In the genomic region with DNA sequence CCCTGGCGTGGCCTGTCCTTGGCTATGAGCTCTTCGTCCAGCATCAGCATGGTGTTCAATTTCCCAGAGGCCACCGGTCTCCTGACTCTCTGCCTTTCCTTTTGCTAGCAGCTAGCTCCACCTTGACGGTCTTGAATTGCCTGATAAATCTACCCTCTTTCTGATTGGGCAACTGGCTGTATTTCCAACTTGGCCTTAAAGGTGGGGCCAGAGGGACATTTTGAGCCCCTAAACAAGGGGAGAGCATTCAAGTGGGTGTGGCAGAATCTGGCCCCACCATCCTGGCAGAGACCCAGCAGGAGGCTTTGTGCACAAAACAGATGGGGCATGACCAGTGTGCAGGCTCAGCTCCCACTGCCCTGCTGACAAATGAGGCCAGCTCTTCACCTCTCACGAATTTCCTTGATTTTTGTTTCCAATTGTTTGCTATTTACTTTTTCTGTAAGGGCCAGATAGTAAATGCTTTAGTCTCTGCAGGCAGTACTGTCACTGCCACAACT, we compare ENCODE assay signal across 30 cellular contexts.
DNase-seq lines count a peak whose midpoint lies in the region; ATAC-seq, FAIRE-seq and TF ChIP-seq lines count a peak whose summit lies in the region.
"Had no signal": no experiment of that assay in that cellular context is flagged by ENCODE, and none has a peak within 500 bp of the region (broad histone marks: within the 10 kb centered on the region; RNA-seq: fewer than 3 reads in every experiment).

No MANE protein-coding gene starts in this region.

- no peaks in the 10 kb centered on the region for H3K9me3 ChIP-seq in H1 (ENCODE audit: insufficient read depth in 2 of 2, low read depth in 1 of 2, low read length in 1 of 2)
- H3K9me3 ChIP-seq in left lung = no peaks in the 10 kb centered on the region
- H3K9me3 ChIP-seq: HAP-1, right lobe of liver, thyroid gland had no signal

- peaks cover 20% of the 10 kb centered on the region for H3K9me3 Mint-ChIP-seq in osteocyte (ENCODE audit: unreplicated experiment)
- H3K9me3 Mint-ChIP-seq: activated naive CD4-positive, alpha-beta T cell treated with anti-CD3 and anti-CD28 coated beads, Interleukin-2, amount 50 U/mL, for 24 hours; brain; CD8-positive, alpha-beta memory T cell had no signal

- H3K4me3 ChIP-seq in H7 (ENCODE audit: insufficient read depth, low read depth, low read length) = no peak overlapping the region
- H3K4me3 ChIP-seq in H1 (ENCODE audit: extremely low read depth in 1 of 4, insufficient read depth in 2 of 4, low read depth in 3 of 4, low read length in 4 of 4) = no peak overlapping the region
- no peak overlapping the region for H3K4me3 ChIP-seq in left lung
- H3K4me3 ChIP-seq: HAP-1, right lobe of liver, thyroid gland had no signal

- H4K20me1 ChIP-seq in H1 (replicated peaks in 1 of 2; ENCODE audit: control insufficient read depth in 1 of 2, insufficient read depth in 2 of 2, low read length in 2 of 2) = no peaks in the 10 kb centered on the region

- H3K23ac ChIP-seq in H1 (ENCODE audit: insufficient read length) = no peak overlapping the region

- no peak overlapping the region for H4K8ac ChIP-seq in H1 (ENCODE audit: extremely low read depth, insufficient read depth, low read length)

- no peak overlapping the region for H3K18ac ChIP-seq in H1 (ENCODE audit: extremely low read depth, low read length)

- H2BK5ac ChIP-seq in H1 (ENCODE audit: low read depth, low read length) = no peak overlapping the region

- no peak for TF ChIP-seq RAD21 in H1 (IDR thresholded peaks at IDR 0.05 in 1 of 2, conservative IDR thresholded peaks at IDR 0.05 in 1 of 2; ENCODE audit: low read depth in 2 of 2, low read length in 2 of 2)

- no peaks in the 10 kb centered on the region for H3K79me2 ChIP-seq in H1 (ENCODE audit: control insufficient read depth in 1 of 2, insufficient read depth in 2 of 2, low read length in 2 of 2)

- H2BK15ac ChIP-seq in H1 (ENCODE audit: low read length) = no peak overlapping the region

- H2BK12ac ChIP-seq in H1 (ENCODE audit: low read depth, low read length) = no peak overlapping the region

- H4K5ac ChIP-seq in H1 (ENCODE audit: insufficient read length, low read depth, low read length) = no peak overlapping the region

- FAIRE-seq in H1 (lab: Jason Lieb, UNC) = no peak
- FAIRE-seq: frontal cortex, GM12892 had no signal

- WGBS in H1 (ENCODE audit: extremely low coverage in 1 of 2, insufficient coverage in 1 of 2, insufficient read length in 1 of 2, insufficient replicate concordance in 2 of 2, low coverage in 1 of 2, low lambda C conversion rate in 2 of 2, missing lambda C conversion rate in 1 of 2), 2 experiments = 69% methylated on average over 5 of the region's 5 CpGs; no CpG with 5 or more reads in 1 of the 2 experiments

- CTCF ChIA-PET in H1 (lab: Charles Lee; ENCODE audit: partially characterized antibody) = interaction anchor here (1.0 to 1.6 kb wide), 4 partner anchors 9 to 151 kb away, joined by 3 to 4 read pairs (median 4); no protein-coding TSS in a partner anchor

- intact Hi-C loops in left lung (cut with DNase I) = no loop called here

- H3K36me3 ChIP-seq in H7 (replicated peaks; ENCODE audit: control insufficient read depth, insufficient read depth, low read length) (no peaks in the 10 kb centered on the region), H1 (ENCODE audit: control insufficient read depth in 2 of 4, insufficient read depth in 4 of 4, low read length in 3 of 4) (no peaks in the 10 kb centered on the region), left lung (no peaks in the 10 kb centered on the region)
- H3K36me3 ChIP-seq: HAP-1, right lobe of liver, thyroid gland had no signal

- TF ChIP-seq CTCF in H1 (IDR thresholded peaks at IDR 0.05; ENCODE audit: control extremely low read depth in 1 of 3, insufficient read depth in 1 of 3, low read depth in 1 of 3, low read length in 3 of 3) = no peak
- no peak for TF ChIP-seq CTCF in osteocyte (IDR thresholded peaks at IDR 0.05)
- no peak for TF ChIP-seq CTCF in left lung (IDR thresholded peaks at IDR 0.05)

- H3K4me1 ChIP-seq in H1 (replicated peaks in 1 of 4; ENCODE audit: control insufficient read depth in 3 of 4, insufficient read depth in 4 of 4, low read length in 3 of 4) = peaks cover 0 to 4% (median 0%) of the 10 kb centered on the region in 4 experiments; a peak in 1 of 7 replicates
- no peaks in the 10 kb centered on the region for H3K4me1 ChIP-seq in left lung
- H3K4me1 ChIP-seq: HAP-1, right lobe of liver, thyroid gland had no signal

- H2AFZ ChIP-seq in H1 (ENCODE audit: low read length) = no peak overlapping the region

- TF ChIP-seq EP300 in H1 (IDR thresholded peaks at IDR 0.05; ENCODE audit: borderline replicate concordance in 1 of 2, low read depth in 2 of 2, low read length in 2 of 2) = no peak

- no peak overlapping the region for H3K4me3 Mint-ChIP-seq in osteocyte (ENCODE audit: unreplicated experiment)
- H3K4me3 Mint-ChIP-seq: activated naive CD4-positive, alpha-beta T cell treated with anti-CD3 and anti-CD28 coated beads, Interleukin-2, amount 50 U/mL, for 24 hours; brain; CD8-positive, alpha-beta memory T cell; memory B cell had no signal

- no peak overlapping the region for H3K14ac ChIP-seq in H1 (ENCODE audit: insufficient read length)

- H4K91ac ChIP-seq in H1 (replicated peaks; ENCODE audit: insufficient read length, low read length) = peak overlapping the region; percentile 5

- H3K79me1 ChIP-seq in H1 (ENCODE audit: low read depth, low read length) = no peaks in the 10 kb centered on the region

- no peaks in the 10 kb centered on the region for H3K23me2 ChIP-seq in H1 (ENCODE audit: low read depth, low read length)

- no peak overlapping the region for H3K56ac ChIP-seq in H1 (replicated peaks; ENCODE audit: insufficient read length, low read depth, low read length)

- H3K27me3 ChIP-seq in H7 (ENCODE audit: control insufficient read depth, insufficient read depth, low read length) (no peaks in the 10 kb centered on the region; the same call in 1 of the 2 replicates), H1 (replicated peaks in 1 of 4; ENCODE audit: control insufficient read depth in 3 of 4, extremely low read depth in 1 of 4, insufficient read depth in 3 of 4, low read length in 3 of 4) (no peaks in the 10 kb centered on the region), left lung (peaks cover 0 to 42% of the 10 kb centered on the region in 2 donors)
- H3K27me3 ChIP-seq: right lobe of liver, thyroid gland had no signal

- peak; percentile 4 for DNase-seq in D341Med (ENCODE audit: low spot score)
- DNase-seq in H7 = peak; percentile 11
- DNase-seq in H1 (ENCODE audit: low read depth in 1 of 2, low spot score in 2 of 2) = peak in 1 of 2 experiments; percentile 22
- peak; percentile 25 for DNase-seq in osteocyte (ENCODE audit: extremely low spot score, unreplicated experiment)
- no peak for DNase-seq in SKM-1 (lab: John Stamatoyannopoulos, UW; ENCODE audit: unreplicated experiment)
- no peak for DNase-seq in left lung
- DNase-seq: ACHN; activated CD4-positive, alpha-beta T cell treated with anti-CD3 and anti-CD28 coated beads, Interleukin-2, amount 50 U/mL, for 1 hour; activated CD4-positive, CD25-positive, alpha-beta regulatory T cell; amniotic stem cell; CD8-positive, alpha-beta memory T cell; cerebellar nuclear complex; IMR-90; left cardiac atrium; MV-4-11; NCI-H146; NCI-H510A; RPMI8226; stimulated activated CD4-positive, alpha-beta T cell treated with anti-CD3 and anti-CD28 coated beads, Interleukin-12 subunit alpha, Interleukin-12 subunit beta, amount 100 ng/mL, for 4 hours; stimulated activated CD4-positive, alpha-beta T cell treated with anti-CD3 and anti-CD28 coated beads, Interleukin-4, amount 100 ng/mL, for 1 hour; thyroid gland had no signal

- ATAC-seq in left lung (no peak), HG02981 (IDR thresholded peaks at IDR 0.05; ENCODE audit: unreplicated experiment) (no peak), HG02763 (IDR thresholded peaks at IDR 0.05; ENCODE audit: unreplicated experiment) (no peak)
- ATAC-seq: left cardiac atrium, right lobe of liver had no signal

- H3K27me3 Mint-ChIP-seq in osteocyte (ENCODE audit: unreplicated experiment) = no peaks in the 10 kb centered on the region

- no peaks in the 10 kb centered on the region for H3K36me3 Mint-ChIP-seq in osteocyte (ENCODE audit: unreplicated experiment)
- H3K36me3 Mint-ChIP-seq: activated naive CD4-positive, alpha-beta T cell treated with anti-CD3 and anti-CD28 coated beads, Interleukin-2, amount 50 U/mL, for 24 hours; brain; CD8-positive, alpha-beta memory T cell; memory B cell had no signal

- H3K4me2 ChIP-seq in H1 (ENCODE audit: insufficient read depth in 1 of 2, low read depth in 2 of 2, low read length in 2 of 2) = no peak overlapping the region

- no peak overlapping the region for H3K27ac ChIP-seq in H1 (ENCODE audit: low read depth, low read length)
- H3K27ac ChIP-seq in left lung = no peak overlapping the region
- H3K27ac ChIP-seq: right lobe of liver, thyroid gland had no signal

- no peak overlapping the region for H2AK5ac ChIP-seq in H1 (ENCODE audit: low read depth, low read length)

- TF ChIP-seq POLR2A in H1 (IDR thresholded peaks at IDR 0.05; ENCODE audit: control extremely low read depth in 1 of 2, low read depth in 2 of 2, low read length in 2 of 2) = no peak

- H3K4ac ChIP-seq in H1 (replicated peaks; ENCODE audit: insufficient read length, low read depth, low read length) = no peak overlapping the region

- H3K4me1 Mint-ChIP-seq in osteocyte (ENCODE audit: unreplicated experiment) = no peaks in the 10 kb centered on the region
- H3K4me1 Mint-ChIP-seq: activated naive CD4-positive, alpha-beta T cell treated with anti-CD3 and anti-CD28 coated beads, Interleukin-2, amount 50 U/mL, for 24 hours; CD8-positive, alpha-beta memory T cell; memory B cell had no signal

- no peak overlapping the region for H3K9ac ChIP-seq in H1 (replicated peaks in 1 of 4; ENCODE audit: extremely low read depth in 1 of 4, low read depth in 3 of 4, low read length in 3 of 4)

- no peak overlapping the region for H2BK20ac ChIP-seq in H1 (ENCODE audit: low read length)

- no peak overlapping the region for H2BK120ac ChIP-seq in H1 (replicated peaks; ENCODE audit: low read depth, low read length)

- no peak overlapping the region for H3K27ac Mint-ChIP-seq in osteocyte (ENCODE audit: unreplicated experiment)
- H3K27ac Mint-ChIP-seq: activated naive CD4-positive, alpha-beta T cell treated with anti-CD3 and anti-CD28 coated beads, Interleukin-2, amount 50 U/mL, for 24 hours; CD8-positive, alpha-beta memory T cell; memory B cell had no signal

- POLR2A ChIA-PET in H1 (lab: Charles Lee; ENCODE audit: partially characterized antibody) = no interaction called here

TF ChIP-seq in H1, 55 proteins besides CTCF, POLR2A, EP300 and RAD21:
- no peak for TF ChIP-seq MAX (IDR thresholded peaks at IDR 0.05)

Comparison
In these comparisons a context has a peak if more than half of its experiments do, and no peak if none do; other contexts are left out.
1. DNase-seq: peak in D341Med (single experiment), H7 (single experiment) and osteocyte (single experiment); none in SKM-1 (single experiment) and left lung (0 of 2).